Comparison of ENCODE assay signal across 9 cellular contexts in the genomic region with DNA sequence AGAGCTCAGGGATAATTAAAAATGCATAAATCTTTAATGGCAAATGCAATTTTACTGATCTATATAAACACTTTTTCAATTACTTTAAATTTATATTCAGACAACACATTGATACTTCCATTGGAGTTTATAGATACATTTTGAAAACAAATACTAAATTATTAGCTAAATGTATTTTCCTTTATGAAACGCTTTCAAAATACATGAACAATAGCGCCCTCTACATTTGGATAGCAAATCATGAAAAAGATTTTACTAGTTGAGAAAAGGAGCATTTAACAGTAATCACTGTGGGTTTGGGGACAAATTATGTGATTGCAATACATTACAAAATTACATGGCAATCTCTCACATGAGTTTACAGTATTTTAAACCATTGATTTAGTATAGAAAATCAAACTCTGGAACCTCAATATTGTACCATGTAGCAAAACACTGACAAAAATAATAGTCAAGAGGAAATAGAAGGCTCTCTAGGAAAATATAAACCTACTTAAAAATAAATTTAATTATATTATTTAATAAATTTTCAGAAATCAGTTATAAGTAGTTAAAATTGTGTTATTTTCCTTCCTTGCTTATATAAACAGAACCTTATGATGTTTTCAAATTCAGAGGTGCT.
DNase-seq lines count a peak whose midpoint lies in the region; ATAC-seq, FAIRE-seq and TF ChIP-seq lines count a peak whose summit lies in the region.
"Had no signal": no experiment of that assay in that cellular context is flagged by ENCODE, and none has a peak within 500 bp of the region (broad histone marks: within the 10 kb centered on the region; RNA-seq: fewer than 3 reads in every experiment).

No MANE protein-coding gene starts in this region.

- peak; percentile 44 for DNase-seq in DMS114 treated with DMSO at 0.1 percent for 48 hours (lab: John Stamatoyannopoulos, UW; ENCODE audit: unreplicated experiment)
- DNase-seq in lower lobe of right lung = no peak
- no peak for DNase-seq in urothelium cell line (ENCODE audit: low spot score)
- DNase-seq in WERI-Rb-1 = no peak
- DNase-seq in naive thymus-derived CD8-positive, alpha-beta T cell = no peak

- H3K9me3 ChIP-seq in Loucy (ENCODE audit: insufficient read depth, low read depth, low read length) (no peaks in the 10 kb centered on the region), lower lobe of right lung (no peaks in the 10 kb centered on the region), WERI-Rb-1 (ENCODE audit: severe bottlenecking) (no peaks in the 10 kb centered on the region)
- H3K9me3 ChIP-seq: tibial nerve had no signal

- H3K27ac ChIP-seq in VCaP = no peak overlapping the region
- no peak overlapping the region for H3K27ac ChIP-seq in lower lobe of right lung
- no peak overlapping the region for H3K27ac ChIP-seq in WERI-Rb-1
- H3K27ac ChIP-seq: tibial nerve had no signal

- H2AFZ ChIP-seq in Loucy (ENCODE audit: low read length) = no peak overlapping the region

- H3K27me3 Mint-ChIP-seq in naive thymus-derived CD8-positive, alpha-beta T cell = no peaks in the 10 kb centered on the region

- H3K36me3 Mint-ChIP-seq in naive thymus-derived CD8-positive, alpha-beta T cell = no peaks in the 10 kb centered on the region

- H3K9me3 Mint-ChIP-seq in naive thymus-derived CD8-positive, alpha-beta T cell = peaks cover 0 to 3% (median 0%) of the 10 kb centered on the region in 9 donors

- no peaks in the 10 kb centered on the region for H3K4me1 Mint-ChIP-seq in naive thymus-derived CD8-positive, alpha-beta T cell

- H3K27ac Mint-ChIP-seq in naive thymus-derived CD8-positive, alpha-beta T cell = no peak overlapping the region

- H3K4me1 ChIP-seq in Loucy (ENCODE audit: insufficient read depth, low read length, poor library complexity, severe bottlenecking) = peaks cover 4% of the 10 kb centered on the region
- H3K4me1 ChIP-seq in lower lobe of right lung = no peaks in the 10 kb centered on the region

- H3K4me3 ChIP-seq in Loucy (ENCODE audit: low read length, poor library complexity, severe bottlenecking) (no peak overlapping the region), lower lobe of right lung (no peak overlapping the region), WERI-Rb-1 (ENCODE audit: low read depth, low read length) (no peak overlapping the region)
- H3K4me3 ChIP-seq: tibial nerve had no signal

- TF ChIP-seq CTCF in Loucy (conservative IDR thresholded peaks at IDR 0.05; ENCODE audit: low read length) (peak; percentile 83), VCaP (conservative IDR thresholded peaks at IDR 0.05) (peak; percentile 45), lower lobe of right lung (IDR thresholded peaks at IDR 0.05) (peak; percentile 35), WERI-Rb-1 (IDR thresholded peaks at IDR 0.05; ENCODE audit: low read depth, low read length) (no peak)

- no peaks in the 10 kb centered on the region for H3K9me2 ChIP-seq in Loucy (replicated peaks; ENCODE audit: low read depth, low read length)

- ATAC-seq in lower lobe of right lung (no peak), HG02852 (IDR thresholded peaks at IDR 0.05; ENCODE audit: unreplicated experiment) (no peak)
- ATAC-seq in naive thymus-derived CD8-positive, alpha-beta T cell = no peak

- H3K4me3 Mint-ChIP-seq in naive thymus-derived CD8-positive, alpha-beta T cell = no peak overlapping the region

- H3K36me3 ChIP-seq in Loucy (ENCODE audit: insufficient read depth, low read length) (no peaks in the 10 kb centered on the region), lower lobe of right lung (no peaks in the 10 kb centered on the region), WERI-Rb-1 (no peaks in the 10 kb centered on the region)
- H3K36me3 ChIP-seq: tibial nerve had no signal

- no peak overlapping the region for H3K4me2 ChIP-seq in Loucy (ENCODE audit: low read depth, low read length, poor library complexity, severe bottlenecking)

- POLR2A ChIA-PET in naive thymus-derived CD8-positive, alpha-beta T cell (lab: Charles Lee) = no interaction called here

- no peak overlapping the region for H3K9ac ChIP-seq in Loucy (ENCODE audit: low read depth, low read length, poor library complexity, severe bottlenecking)

- H4K20me1 ChIP-seq in Loucy (ENCODE audit: insufficient read depth, low read length, poor library complexity, severe bottlenecking) = no peaks in the 10 kb centered on the region

- H3K27me3 ChIP-seq in Loucy (ENCODE audit: insufficient read depth, low read length, poor library complexity, severe bottlenecking) (no peaks in the 10 kb centered on the region), lower lobe of right lung (ENCODE audit: low read depth) (no peaks in the 10 kb centered on the region), WERI-Rb-1 (ENCODE audit: insufficient read depth, low read depth, severe bottlenecking) (no peaks in the 10 kb centered on the region)
- H3K27me3 ChIP-seq: tibial nerve had no signal

- H3F3A ChIP-seq in Loucy (ENCODE audit: low read depth) = no peaks in the 10 kb centered on the region

- no peaks in the 10 kb centered on the region for H3K79me2 ChIP-seq in Loucy (ENCODE audit: insufficient read depth, low read length)

- intact Hi-C loops in lower lobe of right lung (cut with DNase I) = no loop called here

- no peak for FAIRE-seq in urothelium cell line (lab: Jason Lieb, UNC)
